Comparison of ENCODE assay signal across 19 cellular contexts in genomic region chr12:104709692-104710435, GRCh38.
DNase-seq lines count a peak whose midpoint lies in the region; ATAC-seq, FAIRE-seq and TF ChIP-seq lines count a peak whose summit lies in the region.
"Had no signal": no experiment of that assay in that cellular context is flagged by ENCODE, and none has a peak within 500 bp of the region (broad histone marks: within the 10 kb centered on the region; RNA-seq: fewer than 3 reads in every experiment).

No MANE protein-coding gene starts in this region.

- no peak overlapping the region for H2BK5ac ChIP-seq in H1 (ENCODE audit: low read depth, low read length)

- no peak overlapping the region for H3K14ac ChIP-seq in H1 (ENCODE audit: insufficient read length)

- no peak overlapping the region for H3K23ac ChIP-seq in H1 (ENCODE audit: insufficient read length)

- no peaks in the 10 kb centered on the region for H3K27me3 ChIP-seq in CD4-positive, alpha-beta T cell (ENCODE audit: control insufficient read depth, insufficient read depth, low read length)
- H3K27me3 ChIP-seq in H1 (replicated peaks in 1 of 4; ENCODE audit: control insufficient read depth in 3 of 4, extremely low read depth in 1 of 4, insufficient read depth in 3 of 4, low read length in 3 of 4) (no peaks in the 10 kb centered on the region), osteoblast (ENCODE audit: insufficient read depth, low read length) (no peaks in the 10 kb centered on the region), PC-3 (ENCODE audit: low read length) (no peaks in the 10 kb centered on the region)
- H3K27me3 ChIP-seq: BE2C had no signal

- no peak for DNase-seq in CD4-positive, alpha-beta T cell
- DNase-seq in NB4 (ENCODE audit: low read depth) (peak; percentile 39), H1 (ENCODE audit: low read depth in 1 of 2, low spot score in 2 of 2) (no peak), osteoblast (ENCODE audit: insufficient read length, low spot score, missing footprints) (peak; percentile 39), PC-3 (no peak), EL (no peak), DMS153 treated with DMSO at 0.1 percent for 48 hours (lab: John Stamatoyannopoulos, UW; ENCODE audit: unreplicated experiment) (no peak)
- DNase-seq: activated CD4-positive, alpha-beta memory T cell treated with anti-CD3 and anti-CD28 coated beads, Interleukin-2, amount 10 ng/mL, durations not matched to agents 7 days and 5 days; activated effector memory CD4-positive, alpha-beta T cell treated with anti-CD3 and anti-CD28 coated beads, Interleukin-2, amount 50 U/mL, for 16 hours; BE2C; DMS79 treated with DMSO at 0.1 percent for 48 hours; left colon; NCI-H2081; NCI-H526; SK-N-SH had no signal

- CTCF ChIA-PET in CD4-positive, alpha-beta T cell (lab: Charles Lee), result no interaction called here
- CTCF ChIA-PET in H1 (lab: Charles Lee; ENCODE audit: partially characterized antibody), result interaction anchor here (0.7 to 2.1 kb wide), 7 partner anchors 13 to 328 kb away, joined by 3 to 8 read pairs (median 3); no protein-coding TSS in a partner anchor
- CTCF ChIA-PET in PC-3 (lab: Charles Lee), result no interaction called here

- H3K4me3 ChIP-seq in NB4 (ENCODE audit: low read depth, low read length), result no peak overlapping the region
- H3K4me3 ChIP-seq in H1 (ENCODE audit: extremely low read depth in 1 of 4, insufficient read depth in 2 of 4, low read depth in 3 of 4, low read length in 4 of 4), result no peak overlapping the region
- H3K4me3 ChIP-seq in osteoblast (ENCODE audit: insufficient read depth, low read length), result no peak overlapping the region
- H3K4me3 ChIP-seq in PC-3 (ENCODE audit: low read length), result no peak overlapping the region
- H3K4me3 ChIP-seq: dorsolateral prefrontal cortex, prostate gland had no signal

- H3K9ac ChIP-seq in H1 (replicated peaks in 1 of 4; ENCODE audit: extremely low read depth in 1 of 4, low read depth in 3 of 4, low read length in 3 of 4), result no peak overlapping the region
- H3K9ac ChIP-seq in PC-3 (ENCODE audit: low read length), result no peak overlapping the region
- H3K9ac ChIP-seq: SK-N-SH had no signal

- H3K9me3 ChIP-seq in CD4-positive, alpha-beta T cell (ENCODE audit: control insufficient read depth, low read length), result no peaks in the 10 kb centered on the region
- H3K9me3 ChIP-seq in H1 (ENCODE audit: insufficient read depth in 2 of 2, low read depth in 1 of 2, low read length in 1 of 2) (no peaks in the 10 kb centered on the region), osteoblast (ENCODE audit: low read depth, low read length) (no peaks in the 10 kb centered on the region), PC-3 (ENCODE audit: low read length) (no peaks in the 10 kb centered on the region)
- H3K9me3 ChIP-seq: BE2C, prostate gland, SK-N-SH had no signal

- H3K9me3 Mint-ChIP-seq in CD4-positive, alpha-beta T cell, result no peaks in the 10 kb centered on the region
- H3K9me3 Mint-ChIP-seq: activated CD4-positive, alpha-beta memory T cell treated with anti-CD3 and anti-CD28 coated beads, Interleukin-2, amount 10 ng/mL, durations not matched to agents 7 days and 5 days; stimulated activated naive CD8-positive, alpha-beta T cell treated with anti-CD3 and anti-CD28 coated beads, Interleukin-15, Interleukin-2, amounts not matched to agents 100 ng/mL and 50 ng/mL, for 24 hours had no signal

- TF ChIP-seq POLR2A in NB4 (IDR thresholded peaks at IDR 0.05; ENCODE audit: extremely low read depth, insufficient read length) (no peak), H1 (IDR thresholded peaks at IDR 0.05; ENCODE audit: control extremely low read depth in 1 of 2, low read depth in 2 of 2, low read length in 2 of 2) (no peak)

- H3K4me1 ChIP-seq in H1 (replicated peaks in 1 of 4; ENCODE audit: control insufficient read depth in 3 of 4, insufficient read depth in 4 of 4, low read length in 3 of 4) (peaks cover 14 to 40% (median 18%) of the 10 kb centered on the region in 4 experiments), osteoblast (ENCODE audit: insufficient read depth, low read length) (peaks cover 37% of the 10 kb centered on the region), PC-3 (ENCODE audit: insufficient read depth, low read length) (peaks cover 5% of the 10 kb centered on the region; the same call in 1 of the 2 replicates)
- H3K4me1 ChIP-seq: prostate gland had no signal

- H4K91ac ChIP-seq in H1 (replicated peaks; ENCODE audit: insufficient read length, low read length), result no peak overlapping the region

- H3K56ac ChIP-seq in H1 (replicated peaks; ENCODE audit: insufficient read length, low read depth, low read length), result no peak overlapping the region

- TF ChIP-seq RAD21 in H1 (IDR thresholded peaks at IDR 0.05 in 1 of 2, conservative IDR thresholded peaks at IDR 0.05 in 1 of 2; ENCODE audit: low read depth in 2 of 2, low read length in 2 of 2), result no peak

- no peak for TF ChIP-seq EP300 in H1 (IDR thresholded peaks at IDR 0.05; ENCODE audit: borderline replicate concordance in 1 of 2, low read depth in 2 of 2, low read length in 2 of 2)

- no peaks in the 10 kb centered on the region for H3F3A ChIP-seq in PC-3 (ENCODE audit: low read length, unreplicated experiment)

- no TSS peak for BruUV-seq in PC-3 (replicated peaks; lab: Mats Ljungman, UMichigan)

- POLR2A ChIA-PET in CD4-positive, alpha-beta T cell (lab: Charles Lee), result no interaction called here
- POLR2A ChIA-PET in H1 (lab: Charles Lee; ENCODE audit: partially characterized antibody) (no interaction called here), PC-3 (lab: Charles Lee; ENCODE audit: unreplicated experiment) (interaction anchor here (0.6 kb wide), 1 partner anchor 39 kb away, joined by 6 read pairs; no protein-coding TSS in a partner anchor)

- TF ChIP-seq CTCF in CD4-positive, alpha-beta T cell (IDR thresholded peaks at IDR 0.05), result no peak
- TF ChIP-seq CTCF in NB4 (IDR thresholded peaks at IDR 0.05; ENCODE audit: low read depth, low read length) (no peak), H1 (IDR thresholded peaks at IDR 0.05; ENCODE audit: control extremely low read depth in 1 of 3, insufficient read depth in 1 of 3, low read depth in 1 of 3, low read length in 3 of 3) (no peak), osteoblast (IDR thresholded peaks at IDR 0.05; ENCODE audit: extremely low read depth, low read depth, low read length) (no peak), PC-3 (conservative IDR thresholded peaks at IDR 0.05; ENCODE audit: low read depth, low read length) (no peak)

- H3K23me2 ChIP-seq in H1 (ENCODE audit: low read depth, low read length), result no peaks in the 10 kb centered on the region

- WGBS in H1 (ENCODE audit: extremely low coverage in 1 of 2, insufficient coverage in 1 of 2, insufficient read length in 1 of 2, insufficient replicate concordance in 2 of 2, low coverage in 1 of 2, low lambda C conversion rate in 2 of 2, missing lambda C conversion rate in 1 of 2), 2 experiments, result 95% methylated on average over 9 of the region's 9 CpGs; no CpG with 5 or more reads in 1 of the 2 experiments

- H4K5ac ChIP-seq in H1 (ENCODE audit: insufficient read length, low read depth, low read length), result no peak overlapping the region

- intact Hi-C loops in CD4-positive, alpha-beta T cell (cut with DNase I, micrococcal nuclease), result loop anchor here in 1 of 2 experiments (5.0 kb wide), 1 partner anchor 253 kb away; the partner anchor contains the start of gene CHST11
- intact Hi-C loops in PC-3 (cut with micrococcal nuclease), result loop anchor here (10.0 kb wide), 1 partner anchor 55 kb away; no protein-coding TSS in a partner anchor

- no peaks in the 10 kb centered on the region for H3K36me3 ChIP-seq in H1 (ENCODE audit: control insufficient read depth in 2 of 4, insufficient read depth in 4 of 4, low read length in 3 of 4)
- H3K36me3 ChIP-seq in osteoblast (ENCODE audit: insufficient read depth, low read length), result no peaks in the 10 kb centered on the region
- no peaks in the 10 kb centered on the region for H3K36me3 ChIP-seq in PC-3 (ENCODE audit: low read depth, low read length)
- H3K36me3 ChIP-seq: BE2C, prostate gland had no signal

- no peaks in the 10 kb centered on the region for H3K79me1 ChIP-seq in H1 (ENCODE audit: low read depth, low read length)

- H3K4ac ChIP-seq in H1 (replicated peaks; ENCODE audit: insufficient read length, low read depth, low read length), result no peak overlapping the region

- no peak overlapping the region for H2AFZ ChIP-seq in H1 (ENCODE audit: low read length)
- H2AFZ ChIP-seq in osteoblast (ENCODE audit: low read length), result no peak overlapping the region
- H2AFZ ChIP-seq in PC-3 (ENCODE audit: low read length), result no peak overlapping the region

- H2BK20ac ChIP-seq in H1 (ENCODE audit: low read length), result 0 out of 2 replicates have a peak overlapping the region, but pooled peaks have one; percentile 21

- H3K9me2 ChIP-seq in PC-3 (replicated peaks; ENCODE audit: low read length), result no peaks in the 10 kb centered on the region
- H3K9me2 ChIP-seq: SK-N-SH had no signal

- no peak for FAIRE-seq in H1 (lab: Jason Lieb, UNC)

- no peak overlapping the region for H4K8ac ChIP-seq in H1 (ENCODE audit: extremely low read depth, insufficient read depth, low read length)

- H3K27me3 Mint-ChIP-seq in CD4-positive, alpha-beta T cell, result no peaks in the 10 kb centered on the region
- H3K27me3 Mint-ChIP-seq: activated CD4-positive, alpha-beta memory T cell treated with anti-CD3 and anti-CD28 coated beads, Interleukin-2, amount 10 ng/mL, durations not matched to agents 7 days and 5 days; stimulated activated naive CD8-positive, alpha-beta T cell treated with anti-CD3 and anti-CD28 coated beads, Interleukin-15, Interleukin-2, amounts not matched to agents 100 ng/mL and 50 ng/mL, for 24 hours had no signal

- H3K27ac ChIP-seq in CD4-positive, alpha-beta T cell (ENCODE audit: low read depth, low read length), result no peak overlapping the region
- no peak overlapping the region for H3K27ac ChIP-seq in H1 (ENCODE audit: low read depth, low read length)
- H3K27ac ChIP-seq in osteoblast (ENCODE audit: low read depth, low read length), result peak overlapping the region; percentile 57
- H3K27ac ChIP-seq in PC-3 (ENCODE audit: low read length), result no peak overlapping the region

- H3K4me1 Mint-ChIP-seq in CD4-positive, alpha-beta T cell (ENCODE audit: low read depth), result peaks cover 33% of the 10 kb centered on the region

- ATAC-seq in CD4-positive, alpha-beta T cell (ENCODE audit: poor library complexity), result no peak
- ATAC-seq in PC-3 (no peak), HG02840 (IDR thresholded peaks at IDR 0.05; ENCODE audit: low FRiP score, unreplicated experiment) (no peak)
- ATAC-seq: left colon had no signal

- H3K4me2 ChIP-seq in H1 (ENCODE audit: insufficient read depth in 1 of 2, low read depth in 2 of 2, low read length in 2 of 2) (0 out of 4 replicates have a peak overlapping the region, but pooled peaks of 1 of the 2 experiments have one; percentile 8), osteoblast (ENCODE audit: insufficient read depth, low read length) (no peak overlapping the region), PC-3 (ENCODE audit: low read length) (no peak overlapping the region)

- no peak overlapping the region for H2BK120ac ChIP-seq in H1 (replicated peaks; ENCODE audit: low read depth, low read length)

- no peak overlapping the region for H2BK15ac ChIP-seq in H1 (ENCODE audit: low read length)

- H3K36me3 Mint-ChIP-seq in CD4-positive, alpha-beta T cell (ENCODE audit: low read depth), result no peaks in the 10 kb centered on the region

- H2AK5ac ChIP-seq in H1 (ENCODE audit: low read depth, low read length), result no peak overlapping the region

- peaks cover 0 to 2% of the 10 kb centered on the region in 2 experiments; a peak in 1 of 4 replicates for H3K79me2 ChIP-seq in H1 (ENCODE audit: control insufficient read depth in 1 of 2, insufficient read depth in 2 of 2, low read length in 2 of 2)
- H3K79me2 ChIP-seq in osteoblast (ENCODE audit: insufficient read depth, low read length), result no peaks in the 10 kb centered on the region
- no peaks in the 10 kb centered on the region for H3K79me2 ChIP-seq in PC-3 (ENCODE audit: low read length)

- no peak overlapping the region for H3K4me3 Mint-ChIP-seq in CD4-positive, alpha-beta T cell
- H3K4me3 Mint-ChIP-seq: activated CD4-positive, alpha-beta memory T cell treated with anti-CD3 and anti-CD28 coated beads, Interleukin-2, amount 10 ng/mL, durations not matched to agents 7 days and 5 days; stimulated activated naive CD8-positive, alpha-beta T cell treated with anti-CD3 and anti-CD28 coated beads, Interleukin-15, Interleukin-2, amounts not matched to agents 100 ng/mL and 50 ng/mL, for 24 hours had no signal

- H4K20me1 ChIP-seq in H1 (replicated peaks in 1 of 2; ENCODE audit: control insufficient read depth in 1 of 2, insufficient read depth in 2 of 2, low read length in 2 of 2) (peaks cover 0 to 3% of the 10 kb centered on the region in 2 experiments), osteoblast (ENCODE audit: insufficient read depth, low read length) (peaks cover 6% of the 10 kb centered on the region), PC-3 (ENCODE audit: low read length) (no peaks in the 10 kb centered on the region)

- 0 out of 2 replicates have a peak overlapping the region, but pooled peaks have one; percentile 9 for H3K18ac ChIP-seq in H1 (ENCODE audit: extremely low read depth, low read length)

- no peak overlapping the region; the same call in 1 of the 2 replicates for H2BK12ac ChIP-seq in H1 (ENCODE audit: low read depth, low read length)

- H3K27ac Mint-ChIP-seq in CD4-positive, alpha-beta T cell, result peak overlapping the region; percentile 20
- H3K27ac Mint-ChIP-seq: activated CD4-positive, alpha-beta memory T cell treated with anti-CD3 and anti-CD28 coated beads, Interleukin-2, amount 10 ng/mL, durations not matched to agents 7 days and 5 days; stimulated activated naive CD8-positive, alpha-beta T cell treated with anti-CD3 and anti-CD28 coated beads, Interleukin-15, Interleukin-2, amounts not matched to agents 100 ng/mL and 50 ng/mL, for 24 hours had no signal

Comparison
In these comparisons a context has a peak if more than half of its experiments do, and no peak if none do; other contexts are left out.
1. DNase-seq: peak in NB4 (single experiment) and osteoblast (single experiment); none in CD4-positive, alpha-beta T cell (0 of 10), H1 (0 of 2), PC-3 (single experiment), EL (single experiment) and DMS153 treated with DMSO at 0.1 percent for 48 hours (single experiment).